Comparison of ENCODE assay signal across 8 cellular contexts in genomic region chr7:25565949-25566348, GRCh38.
DNase-seq lines count a peak whose midpoint lies in the region; ATAC-seq, FAIRE-seq and TF ChIP-seq lines count a peak whose summit lies in the region.

No MANE protein-coding gene starts in this region.

- POLR2A ChIA-PET in GM12878 (lab: Charles Lee): no interaction called here

- intact Hi-C loops in GM12878 (cut with micrococcal nuclease; ENCODE audit: unreplicated experiment): loop anchor here (1.0 to 2.0 kb wide), 3 partner anchors 175 to 307 kb away; no protein-coding TSS in a partner anchor

- TF ChIP-seq CTCF in GM12801 (IDR thresholded peaks at IDR 0.05; ENCODE audit: extremely low read depth, insufficient read length): peak; percentile 50
- peak; percentile 97 to 100 (median 100); a peak in 5 of 6 replicates for TF ChIP-seq CTCF in GM12878 (IDR thresholded peaks at IDR 0.05 in 2 of 3, conservative IDR thresholded peaks at IDR 0.05 in 1 of 3; ENCODE audit: control insufficient read depth in 2 of 3, extremely low read depth in 1 of 3, insufficient read depth in 1 of 3, low read depth in 3 of 3, low read length in 3 of 3)

- BruUV-seq in GM12878 (replicated peaks; lab: Mats Ljungman, UMichigan): no TSS peak

- in situ Hi-C loops in GM12878 (cut with MboI): loop anchor here (25.0 kb wide), 1 partner anchor 179 kb away; no protein-coding TSS in a partner anchor

- no peaks in the 10 kb centered on the region for H3K9me3 ChIP-seq in GM12878 (replicated peaks; ENCODE audit: control insufficient read depth, insufficient read depth, low read length)

- no peaks in the 10 kb centered on the region for H4K20me1 ChIP-seq in GM12878 (ENCODE audit: control insufficient read depth, insufficient read depth)

- no peaks in the 10 kb centered on the region for H3K4me1 ChIP-seq in GM12878 (ENCODE audit: control insufficient read depth, insufficient read depth, low read length)

- H3K27me3 ChIP-seq in GM12878 (replicated peaks in 1 of 2; ENCODE audit: control insufficient read depth in 2 of 2, insufficient read depth in 2 of 2, low read length in 1 of 2): peaks cover 1 to 3% of the 10 kb centered on the region in 2 experiments; a peak in 1 of 4 replicates

- H3K4me3 ChIP-seq in GM12878: no peak overlapping the region

- no peaks in the 10 kb centered on the region for H3K79me2 ChIP-seq in GM12878 (ENCODE audit: control insufficient read depth, insufficient read depth, low read length)

- DNase-seq in NCI-H1417 (lab: John Stamatoyannopoulos, UW) (peak; percentile 71 to 91 (median 78)), T-helper 9 cell (peak; percentile 51), GM12878 (ENCODE audit: low read depth, low spot score) (no peak), hypothalamus (lab: John Stamatoyannopoulos, UW) (peak in 37 of 51 donors; percentile 2 to 73 (median 29)), smooth muscle cell of the brain vasculature (ENCODE audit: low read depth, low spot score) (peak; percentile 62)

- no peak overlapping the region for H2AFZ ChIP-seq in GM12878 (ENCODE audit: control insufficient read depth, low read depth, low read length)

- no peaks in the 10 kb centered on the region for H3K36me3 ChIP-seq in GM12878 (ENCODE audit: control insufficient read depth in 2 of 2, insufficient read depth in 2 of 2, low read length in 1 of 2)

- H3K4me2 ChIP-seq in GM12878 (ENCODE audit: control insufficient read depth, insufficient read depth): no peak overlapping the region

- CTCF ChIA-PET in GM12878 (lab: Yijun Ruan, JAX): interaction anchor here (0.6 to 7.8 kb wide), 26 partner anchors 9 to 310 kb away, joined by 3 to 111 read pairs (median 4); no protein-coding TSS in a partner anchor

- SMC1A ChIA-PET in GM12878 (lab: Charles Lee; ENCODE audit: uncharacterized antibody, unreplicated experiment): interaction anchor here (1.0 to 4.1 kb wide), 5 partner anchors 148 to 306 kb away, joined by 3 to 26 read pairs (median 4); no protein-coding TSS in a partner anchor

- H3K9ac ChIP-seq in GM12878 (ENCODE audit: control insufficient read depth, insufficient read depth, low read length): no peak overlapping the region

- ATAC-seq in GM12878 (no peak; the same call in 2 of the 3 replicates), GM19467 (IDR thresholded peaks at IDR 0.05; ENCODE audit: unreplicated experiment) (no peak), GM21529 (IDR thresholded peaks at IDR 0.05; ENCODE audit: unreplicated experiment) (no peak)

- no peak overlapping the region for H3K27ac ChIP-seq in GM12878 (ENCODE audit: control insufficient read depth, insufficient read depth)

- no peak for TF ChIP-seq EP300 in GM12878 (IDR thresholded peaks at IDR 0.05; ENCODE audit: borderline replicate concordance in 1 of 2, control insufficient read depth in 1 of 2, low read depth in 2 of 2, low read length in 2 of 2)

- peak; percentile 59 for FAIRE-seq in GM12878 (lab: Jason Lieb, UNC)

- TF ChIP-seq POLR2A in GM12878 (IDR thresholded peaks at IDR 0.05; ENCODE audit: low read depth, low read length): no peak

- RAD21 ChIA-PET in GM12878 (lab: Charles Lee; ENCODE audit: unreplicated experiment): interaction anchor here (1.3 to 2.6 kb wide), 2 partner anchors 286 to 306 kb away, joined by 3 to 13 read pairs; no protein-coding TSS in a partner anchor

- TF ChIP-seq RAD21 in GM12878 (IDR thresholded peaks at IDR 0.05; ENCODE audit: insufficient read depth, low read depth, low read length): peak; percentile 90

- WGBS in GM12878 (ENCODE audit: insufficient coverage, insufficient replicate concordance, low lambda C conversion rate, missing lambda C conversion rate): 0% methylated on average over 7 of the region's 7 CpGs

TF ChIP-seq in GM12878, 131 proteins besides CTCF, POLR2A, EP300 and RAD21:
- TF ChIP-seq RUNX3 (IDR thresholded peaks at IDR 0.05; ENCODE audit: low read length) (peak; percentile 55; the same call in 1 of the 2 replicates), BACH1 (IDR thresholded peaks at IDR 0.05; ENCODE audit: borderline replicate concordance) (no peak), JUND (IDR thresholded peaks at IDR 0.05; ENCODE audit: low read depth, low read length) (no peak), YY1 (IDR thresholded peaks at IDR 0.05; ENCODE audit: low read depth, low read length) (peak; percentile 82), SMC3 (IDR thresholded peaks at IDR 0.05; ENCODE audit: borderline replicate concordance, low read length) (peak; percentile 99), POU2F2 (IDR thresholded peaks at IDR 0.05; ENCODE audit: borderline replicate concordance, low read depth, low read length) (0 out of 3 replicates have a peak, but pooled peaks have one; percentile 47), FOXM1 (IDR thresholded peaks at IDR 0.05; ENCODE audit: low read depth, low read length) (peak; percentile 73; the same call in 1 of the 2 replicates)
- TF ChIP-seq, protein P1, sequence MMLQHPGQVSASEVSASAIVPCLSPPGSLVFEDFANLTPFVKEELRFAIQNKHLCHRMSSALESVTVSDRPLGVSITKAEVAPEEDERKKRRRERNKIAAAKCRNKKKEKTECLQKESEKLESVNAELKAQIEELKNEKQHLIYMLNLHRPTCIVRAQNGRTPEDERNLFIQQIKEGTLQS (IDR thresholded peaks at IDR 0.05; ENCODE audit: borderline replicate concordance, extremely low read depth, low read depth, low read length): peak; percentile 74; the same call in 1 of the 2 replicates
- TF ChIP-seq, protein P2, sequence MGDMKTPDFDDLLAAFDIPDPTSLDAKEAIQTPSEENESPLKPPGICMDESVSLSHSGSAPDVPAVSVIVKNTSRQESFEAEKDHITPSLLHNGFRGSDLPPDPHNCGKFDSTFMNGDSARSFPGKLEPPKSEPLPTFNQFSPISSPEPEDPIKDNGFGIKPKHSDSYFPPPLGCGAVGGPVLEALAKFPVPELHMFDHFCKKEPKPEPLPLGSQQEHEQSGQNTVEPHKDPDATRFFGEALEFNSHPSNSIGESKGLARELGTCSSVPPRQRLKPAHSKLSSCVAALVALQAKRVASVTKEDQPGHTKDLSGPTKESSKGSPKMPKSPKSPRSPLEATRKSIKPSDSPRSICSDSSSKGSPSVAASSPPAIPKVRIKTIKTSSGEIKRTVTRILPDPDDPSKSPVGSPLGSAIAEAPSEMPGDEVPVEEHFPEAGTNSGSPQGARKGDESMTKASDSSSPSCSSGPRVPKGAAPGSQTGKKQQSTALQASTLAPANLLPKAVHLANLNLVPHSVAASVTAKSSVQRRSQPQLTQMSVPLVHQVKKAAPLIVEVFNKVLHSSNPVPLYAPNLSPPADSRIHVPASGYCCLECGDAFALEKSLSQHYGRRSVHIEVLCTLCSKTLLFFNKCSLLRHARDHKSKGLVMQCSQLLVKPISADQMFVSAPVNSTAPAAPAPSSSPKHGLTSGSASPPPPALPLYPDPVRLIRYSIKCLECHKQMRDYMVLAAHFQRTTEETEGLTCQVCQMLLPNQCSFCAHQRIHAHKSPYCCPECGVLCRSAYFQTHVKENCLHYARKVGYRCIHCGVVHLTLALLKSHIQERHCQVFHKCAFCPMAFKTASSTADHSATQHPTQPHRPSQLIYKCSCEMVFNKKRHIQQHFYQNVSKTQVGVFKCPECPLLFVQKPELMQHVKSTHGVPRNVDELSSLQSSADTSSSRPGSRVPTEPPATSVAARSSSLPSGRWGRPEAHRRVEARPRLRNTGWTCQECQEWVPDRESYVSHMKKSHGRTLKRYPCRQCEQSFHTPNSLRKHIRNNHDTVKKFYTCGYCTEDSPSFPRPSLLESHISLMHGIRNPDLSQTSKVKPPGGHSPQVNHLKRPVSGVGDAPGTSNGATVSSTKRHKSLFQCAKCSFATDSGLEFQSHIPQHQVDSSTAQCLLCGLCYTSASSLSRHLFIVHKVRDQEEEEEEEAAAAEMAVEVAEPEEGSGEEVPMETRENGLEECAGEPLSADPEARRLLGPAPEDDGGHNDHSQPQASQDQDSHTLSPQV (IDR thresholded peaks at IDR 0.05): peak; percentile 76; the same call in 1 of the 2 replicates
